Comparison of ENCODE assay signal across 20 cellular contexts in the genomic region with DNA sequence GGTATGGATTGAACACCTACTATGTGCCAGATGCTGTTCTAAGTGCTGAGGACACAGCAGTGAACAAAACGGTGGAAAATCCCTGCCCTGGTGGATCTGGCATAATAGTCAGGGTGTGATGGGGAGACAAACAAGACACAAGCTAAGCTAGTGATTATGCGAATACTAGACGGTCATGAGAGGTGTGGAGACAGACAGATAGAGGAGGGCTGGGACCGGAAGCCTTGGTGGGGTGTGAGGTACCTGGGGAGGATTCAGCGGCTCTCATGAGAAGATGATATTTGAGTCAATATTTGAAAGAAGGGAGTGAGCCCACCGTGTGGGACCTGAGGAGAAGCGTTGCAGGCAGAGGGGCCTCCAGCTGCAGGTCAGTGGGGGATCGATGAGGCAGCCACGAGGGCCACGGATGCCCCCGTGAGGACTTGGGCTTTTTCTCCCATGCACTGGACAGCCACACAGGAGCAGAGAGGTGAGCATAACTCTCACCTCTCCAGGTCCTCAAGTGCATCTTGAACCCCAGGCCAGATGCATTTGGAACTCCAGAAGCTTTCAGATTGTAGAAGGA. TPM values are rescaled to one million over a fixed set of nuclear protein-coding genes. Genes with fewer than 3 reads are reported as not detected.
DNase-seq lines count a peak whose midpoint lies in the region; ATAC-seq lines count a peak whose summit lies in the region.
"Had no signal": no experiment of that assay in that cellular context is flagged by ENCODE, and none has a peak within 500 bp of the region (broad histone marks: within the 10 kb centered on the region; RNA-seq: fewer than 3 reads in every experiment).

No MANE protein-coding gene starts in this region.

- no peak for ATAC-seq in activated naive CD4-positive, alpha-beta T cell treated with anti-CD3 and anti-CD28 coated beads, Interleukin-2, amount 50 U/mL, for 72 hours
- ATAC-seq in effector memory CD8-positive, alpha-beta T cell (replicated peaks) = no peak
- no peak for ATAC-seq in stimulated activated naive CD8-positive, alpha-beta T cell treated with anti-CD3 and anti-CD28 coated beads, Interleukin-15, amount 100 ng/mL, for 72 hours
- ATAC-seq: heart left ventricle; mucosa of descending colon; PC-3; Right ventricle myocardium inferior; stimulated activated memory B cell treated with anti-CD40 and anti-IgM and Interleukin-4, amounts not matched to agents 10 μg/mL and 1 μg/mL and 100 μg/mL, for 72 hours had no signal

- peaks cover 80% of the 10 kb centered on the region for H3K4me1 Mint-ChIP-seq in activated naive CD4-positive, alpha-beta T cell treated with anti-CD3 and anti-CD28 coated beads, Interleukin-2, amount 10 ng/mL, durations not matched to agents 7 days and 5 days
- H3K4me1 Mint-ChIP-seq in activated CD4-positive, alpha-beta memory T cell treated with anti-CD3 and anti-CD28 coated beads, Interleukin-2, amount 10 ng/mL, durations not matched to agents 7 days and 5 days = peaks cover 84% of the 10 kb centered on the region
- peaks cover 45 to 55% of the 10 kb centered on the region in 2 donors for H3K4me1 Mint-ChIP-seq in effector memory CD8-positive, alpha-beta T cell (ENCODE audit: low read depth in 2 of 2)
- H3K4me1 Mint-ChIP-seq in stimulated activated naive CD8-positive, alpha-beta T cell treated with anti-CD3 and anti-CD28 coated beads, Interleukin-15, amount 100 ng/mL, for 72 hours = peaks cover 80% of the 10 kb centered on the region

- H3K4me3 Mint-ChIP-seq in activated naive CD4-positive, alpha-beta T cell treated with anti-CD3 and anti-CD28 coated beads, Interleukin-2, amount 10 ng/mL, durations not matched to agents 7 days and 5 days = no peak overlapping the region
- H3K4me3 Mint-ChIP-seq in activated CD4-positive, alpha-beta memory T cell treated with anti-CD3 and anti-CD28 coated beads, Interleukin-2, amount 10 ng/mL, durations not matched to agents 7 days and 5 days = no peak overlapping the region
- peak overlapping the region; percentile 4 to 76 for H3K4me3 Mint-ChIP-seq in effector memory CD8-positive, alpha-beta T cell
- H3K4me3 Mint-ChIP-seq in stimulated activated naive CD8-positive, alpha-beta T cell treated with anti-CD3 and anti-CD28 coated beads, Interleukin-15, amount 100 ng/mL, for 72 hours = peak overlapping the region; percentile 67 to 69
- H3K4me3 Mint-ChIP-seq: stimulated activated memory B cell treated with anti-CD40 and anti-IgM and Interleukin-4, amounts not matched to agents 10 μg/mL and 1 μg/mL and 100 μg/mL, for 72 hours had no signal

- no peaks in the 10 kb centered on the region for H3K27me3 Mint-ChIP-seq in activated naive CD4-positive, alpha-beta T cell treated with anti-CD3 and anti-CD28 coated beads, Interleukin-2, amount 10 ng/mL, durations not matched to agents 7 days and 5 days
- no peaks in the 10 kb centered on the region for H3K27me3 Mint-ChIP-seq in activated CD4-positive, alpha-beta memory T cell treated with anti-CD3 and anti-CD28 coated beads, Interleukin-2, amount 10 ng/mL, durations not matched to agents 7 days and 5 days
- no peaks in the 10 kb centered on the region for H3K27me3 Mint-ChIP-seq in effector memory CD8-positive, alpha-beta T cell
- H3K27me3 Mint-ChIP-seq in stimulated activated naive CD8-positive, alpha-beta T cell treated with anti-CD3 and anti-CD28 coated beads, Interleukin-15, amount 100 ng/mL, for 72 hours = no peaks in the 10 kb centered on the region
- H3K27me3 Mint-ChIP-seq: stimulated activated memory B cell treated with anti-CD40 and anti-IgM and Interleukin-4, amounts not matched to agents 10 μg/mL and 1 μg/mL and 100 μg/mL, for 72 hours had no signal

- no peaks in the 10 kb centered on the region for H3K9me3 Mint-ChIP-seq in activated naive CD4-positive, alpha-beta T cell treated with anti-CD3 and anti-CD28 coated beads, Interleukin-2, amount 10 ng/mL, durations not matched to agents 7 days and 5 days
- H3K9me3 Mint-ChIP-seq in activated naive CD4-positive, alpha-beta T cell treated with anti-CD3 and anti-CD28 coated beads, Interleukin-2, amount 50 U/mL, for 72 hours = peaks cover 0 to 9% of the 10 kb centered on the region in 2 donors
- no peaks in the 10 kb centered on the region for H3K9me3 Mint-ChIP-seq in activated CD4-positive, alpha-beta memory T cell treated with anti-CD3 and anti-CD28 coated beads, Interleukin-2, amount 10 ng/mL, durations not matched to agents 7 days and 5 days
- H3K9me3 Mint-ChIP-seq in effector memory CD8-positive, alpha-beta T cell = no peaks in the 10 kb centered on the region
- H3K9me3 Mint-ChIP-seq in stimulated activated naive CD8-positive, alpha-beta T cell treated with anti-CD3 and anti-CD28 coated beads, Interleukin-15, amount 100 ng/mL, for 72 hours = no peaks in the 10 kb centered on the region
- H3K9me3 Mint-ChIP-seq: stimulated activated memory B cell treated with anti-CD40 and anti-IgM and Interleukin-4, amounts not matched to agents 10 μg/mL and 1 μg/mL and 100 μg/mL, for 72 hours had no signal

- DNase-seq in activated naive CD4-positive, alpha-beta T cell treated with anti-CD3 and anti-CD28 coated beads, Interleukin-2, amount 10 ng/mL, durations not matched to agents 7 days and 5 days = no peak
- DNase-seq in activated naive CD4-positive, alpha-beta T cell treated with anti-CD3 and anti-CD28 coated beads, Interleukin-2, amount 50 U/mL, for 72 hours (ENCODE audit: low spot score in 2 of 2) = no peak
- peak; percentile 42 for DNase-seq in activated CD4-positive, alpha-beta memory T cell treated with anti-CD3 and anti-CD28 coated beads, Interleukin-2, amount 10 ng/mL, durations not matched to agents 7 days and 5 days
- DNase-seq in effector memory CD8-positive, alpha-beta T cell = no peak
- no peak for DNase-seq in stimulated activated naive CD8-positive, alpha-beta T cell treated with anti-CD3 and anti-CD28 coated beads, Interleukin-15, amount 100 ng/mL, for 72 hours
- no peak for DNase-seq in NCI-H1092 (lab: John Stamatoyannopoulos, UW)
- DNase-seq in nucleus accumbens (lab: John Stamatoyannopoulos, UW) = no peak
- DNase-seq: activated CD4-positive, alpha-beta T cell treated with anti-CD3 and anti-CD28 coated beads for 4 hours; effector CD4-positive, alpha-beta T cell; foreskin fibroblast; heart left ventricle; kidney glomerular epithelial cell; mucosa of descending colon; NCI-H1436 treated with DMSO at 0.1 percent for 48 hours; PC-3 had no signal

- POLR2A ChIA-PET in activated CD4-positive, alpha-beta memory T cell treated with anti-CD3 and anti-CD28 coated beads, Interleukin-2, amount 10 ng/mL, durations not matched to agents 7 days and 5 days (lab: Charles Lee) = interaction anchor here (0.7 to 5.1 kb wide), 17 partner anchors 8 to 128 kb away, joined by 3 to 63 read pairs (median 4); no protein-coding TSS in a partner anchor

- CTCF ChIA-PET in activated naive CD4-positive, alpha-beta T cell treated with anti-CD3 and anti-CD28 coated beads, Interleukin-2, amount 10 ng/mL, durations not matched to agents 7 days and 5 days (lab: Charles Lee) = interaction anchor here (1.4 to 1.7 kb wide), 4 partner anchors 16 to 137 kb away, joined by 3 to 7 read pairs (median 4); no protein-coding TSS in a partner anchor
- CTCF ChIA-PET in activated CD4-positive, alpha-beta memory T cell treated with anti-CD3 and anti-CD28 coated beads, Interleukin-2, amount 10 ng/mL, durations not matched to agents 7 days and 5 days (lab: Charles Lee) = interaction anchor here (0.7 kb wide), 1 partner anchor 46 kb away, joined by 3 read pairs; no protein-coding TSS in a partner anchor

- H3K36me3 Mint-ChIP-seq in activated naive CD4-positive, alpha-beta T cell treated with anti-CD3 and anti-CD28 coated beads, Interleukin-2, amount 10 ng/mL, durations not matched to agents 7 days and 5 days = peaks cover 81% of the 10 kb centered on the region
- peaks cover 67 to 90% of the 10 kb centered on the region in 2 donors for H3K36me3 Mint-ChIP-seq in activated naive CD4-positive, alpha-beta T cell treated with anti-CD3 and anti-CD28 coated beads, Interleukin-2, amount 50 U/mL, for 72 hours
- peaks cover 96% of the 10 kb centered on the region for H3K36me3 Mint-ChIP-seq in activated CD4-positive, alpha-beta memory T cell treated with anti-CD3 and anti-CD28 coated beads, Interleukin-2, amount 10 ng/mL, durations not matched to agents 7 days and 5 days (ENCODE audit: low read depth)
- H3K36me3 Mint-ChIP-seq in effector memory CD8-positive, alpha-beta T cell (ENCODE audit: insufficient read depth) = peaks cover 28% of the 10 kb centered on the region
- H3K36me3 Mint-ChIP-seq: stimulated activated memory B cell treated with anti-CD40 and anti-IgM and Interleukin-4, amounts not matched to agents 10 μg/mL and 1 μg/mL and 100 μg/mL, for 72 hours had no signal

- H3K27ac Mint-ChIP-seq in activated naive CD4-positive, alpha-beta T cell treated with anti-CD3 and anti-CD28 coated beads, Interleukin-2, amount 10 ng/mL, durations not matched to agents 7 days and 5 days = peak overlapping the region; percentile 75
- peak overlapping the region in 1 of 2 donors; percentile 95 for H3K27ac Mint-ChIP-seq in activated naive CD4-positive, alpha-beta T cell treated with anti-CD3 and anti-CD28 coated beads, Interleukin-2, amount 50 U/mL, for 72 hours
- no peak overlapping the region for H3K27ac Mint-ChIP-seq in activated CD4-positive, alpha-beta memory T cell treated with anti-CD3 and anti-CD28 coated beads, Interleukin-2, amount 10 ng/mL, durations not matched to agents 7 days and 5 days
- no peak overlapping the region for H3K27ac Mint-ChIP-seq in effector memory CD8-positive, alpha-beta T cell
- H3K27ac Mint-ChIP-seq in stimulated activated naive CD8-positive, alpha-beta T cell treated with anti-CD3 and anti-CD28 coated beads, Interleukin-15, amount 100 ng/mL, for 72 hours = peak overlapping the region; percentile 2 to 60
- H3K27ac Mint-ChIP-seq: stimulated activated memory B cell treated with anti-CD40 and anti-IgM and Interleukin-4, amounts not matched to agents 10 μg/mL and 1 μg/mL and 100 μg/mL, for 72 hours had no signal

RNA-seq across cellular contexts. Expression of a gene that starts 4.7 kb away (rescaled TPM):
- 100 to 1,000 TPM; 227 to 294 TPM for total RNA-seq in activated naive CD4-positive, alpha-beta T cell treated with anti-CD3 and anti-CD28 coated beads, Interleukin-2, amount 50 U/mL, for 72 hours
- total RNA-seq in activated CD4-positive, alpha-beta memory T cell treated with anti-CD3 and anti-CD28 coated beads, Interleukin-2, amount 10 ng/mL, durations not matched to agents 7 days and 5 days = 100 to 1,000 TPM; 359 to 373 TPM
- total RNA-seq: H1, NCI-H460, Right ventricle myocardium inferior, skeletal muscle tissue had no signal

RNA-seq across cellular contexts. Expression of a gene that starts 54.2 kb away (rescaled TPM):
- total RNA-seq in activated naive CD4-positive, alpha-beta T cell treated with anti-CD3 and anti-CD28 coated beads, Interleukin-2, amount 50 U/mL, for 72 hours = 10 to 100 TPM; 10.2 to 10.9 TPM
- total RNA-seq in activated CD4-positive, alpha-beta memory T cell treated with anti-CD3 and anti-CD28 coated beads, Interleukin-2, amount 10 ng/mL, durations not matched to agents 7 days and 5 days = 1 to 10 TPM; 6.1 to 7.5 TPM

Comparison
In these comparisons a context has a peak if more than half of its experiments do, and no peak if none do; other contexts are left out.
1. H3K27ac Mint-ChIP-seq: peak in activated naive CD4-positive, alpha-beta T cell treated with anti-CD3 and anti-CD28 coated beads, Interleukin-2, amount 10 ng/mL, durations not matched to agents 7 days and 5 days (single experiment) and stimulated activated naive CD8-positive, alpha-beta T cell treated with anti-CD3 and anti-CD28 coated beads, Interleukin-15, amount 100 ng/mL, for 72 hours (2 of 2); none in activated CD4-positive, alpha-beta memory T cell treated with anti-CD3 and anti-CD28 coated beads, Interleukin-2, amount 10 ng/mL, durations not matched to agents 7 days and 5 days (single experiment) and effector memory CD8-positive, alpha-beta T cell (0 of 2).
2. H3K4me3 Mint-ChIP-seq: peak in effector memory CD8-positive, alpha-beta T cell (2 of 2) and stimulated activated naive CD8-positive, alpha-beta T cell treated with anti-CD3 and anti-CD28 coated beads, Interleukin-15, amount 100 ng/mL, for 72 hours (2 of 2); none in activated naive CD4-positive, alpha-beta T cell treated with anti-CD3 and anti-CD28 coated beads, Interleukin-2, amount 10 ng/mL, durations not matched to agents 7 days and 5 days (single experiment) and activated CD4-positive, alpha-beta memory T cell treated with anti-CD3 and anti-CD28 coated beads, Interleukin-2, amount 10 ng/mL, durations not matched to agents 7 days and 5 days (single experiment).